ENCODE assay signal across 24 cellular contexts in the genomic region with DNA sequence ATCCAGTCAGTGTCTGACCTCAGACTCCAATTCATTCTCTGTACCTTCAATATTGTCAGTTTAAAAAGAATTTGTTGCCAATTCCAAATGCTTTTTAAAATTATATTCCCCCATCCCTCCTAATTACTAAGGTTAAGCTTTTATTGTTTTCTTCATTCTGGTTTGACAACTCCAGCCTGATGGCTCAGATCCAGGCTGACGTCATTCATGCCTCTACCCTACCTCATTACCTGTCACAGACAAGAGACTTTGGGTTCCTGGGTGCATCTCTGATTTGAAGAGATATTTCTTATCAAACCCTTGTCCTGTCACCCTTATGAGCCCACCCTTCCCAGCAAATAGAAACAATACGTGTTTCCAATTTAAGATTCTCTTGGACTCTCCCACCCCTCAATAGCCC.
DNase-seq lines count a peak whose midpoint lies in the region; ATAC-seq, FAIRE-seq and TF ChIP-seq lines count a peak whose summit lies in the region.
"Had no signal": no experiment of that assay in that cellular context is flagged by ENCODE, and none has a peak within 500 bp of the region (broad histone marks: within the 10 kb centered on the region; RNA-seq: fewer than 3 reads in every experiment).

No MANE protein-coding gene starts in this region.

- DNase-seq in HepG2 (ENCODE audit: low spot score) (no peak), right lobe of liver (no peak), MM.1S (no peak), epithelial cell of esophagus (ENCODE audit: low read depth) (peak; percentile 80), type B pancreatic cell (ENCODE audit: extremely low spot score, unreplicated experiment) (no peak), NCI-H1436 treated with DMSO at 0.1 percent for 48 hours (lab: John Stamatoyannopoulos, UW) (no peak), HFFc6 (no peak)
- DNase-seq in activated naive CD4-positive, alpha-beta T cell treated with anti-CD3 and anti-CD28 coated beads, Interleukin-2, amount 10 ng/mL, durations not matched to agents 7 days and 5 days = no peak
- DNase-seq: 8988T; ACHN; AML-193; C1 segment of cervical spinal cord; Calu3; CD4-positive, alpha-beta memory T cell; COR-L47; DMS53; DMS79 treated with DMSO at 0.1 percent for 48 hours; GF-D8; H7; HCEC 1CT had no signal

- no peak overlapping the region for H3K4me2 ChIP-seq in HepG2 (ENCODE audit: low read depth, low read length)
- H3K4me2 ChIP-seq in MM.1S (ENCODE audit: low read depth, low read length) = no peak overlapping the region
- H3K4me2 ChIP-seq: A549 had no signal

- peaks cover 13% of the 10 kb centered on the region for H3F3A ChIP-seq in MM.1S (ENCODE audit: insufficient read depth, low read length)

- H3K9ac ChIP-seq in HepG2 (ENCODE audit: insufficient read depth, low read depth, low read length) = no peak overlapping the region
- H3K9ac ChIP-seq in MM.1S (ENCODE audit: low read length) = no peak overlapping the region

- H2AFZ ChIP-seq in HepG2 (ENCODE audit: low read length) (no peak overlapping the region), MM.1S (ENCODE audit: low read length) (0 out of 2 replicates have a peak overlapping the region, but pooled peaks have one; percentile 31)

- no peaks in the 10 kb centered on the region for H3K27me3 Mint-ChIP-seq in type B pancreatic cell
- H3K27me3 Mint-ChIP-seq in activated naive CD4-positive, alpha-beta T cell treated with anti-CD3 and anti-CD28 coated beads, Interleukin-2, amount 10 ng/mL, durations not matched to agents 7 days and 5 days = no peaks in the 10 kb centered on the region
- no peaks in the 10 kb centered on the region; the same call in 1 of the 2 replicates for H3K27me3 Mint-ChIP-seq in HFFc6 (ENCODE audit: insufficient read depth)
- H3K27me3 Mint-ChIP-seq: CD4-positive, alpha-beta memory T cell had no signal

- H3K79me2 ChIP-seq in HepG2 (ENCODE audit: insufficient read depth, low read length) (no peaks in the 10 kb centered on the region), MM.1S (ENCODE audit: low read length) (no peaks in the 10 kb centered on the region)

- TF ChIP-seq POLR2A in HepG2 (IDR thresholded peaks at IDR 0.05; ENCODE audit: insufficient read depth in 1 of 2, low read depth in 2 of 2, low read length in 2 of 2) = no peak
- TF ChIP-seq POLR2A in right lobe of liver (IDR thresholded peaks at IDR 0.05) = no peak

- 2% methylated on average over 2 of the region's 2 CpGs for WGBS in HepG2 (ENCODE audit: low lambda C conversion rate)
- WGBS in right lobe of liver (ENCODE audit: insufficient coverage, low coverage, low lambda C conversion rate, missing lambda C conversion rate) = 41% methylated on average over 2 of the region's 2 CpGs

- H3K9me3 Mint-ChIP-seq in type B pancreatic cell (no peaks in the 10 kb centered on the region), HFFc6 (peaks cover 14% of the 10 kb centered on the region)
- no peaks in the 10 kb centered on the region for H3K9me3 Mint-ChIP-seq in activated naive CD4-positive, alpha-beta T cell treated with anti-CD3 and anti-CD28 coated beads, Interleukin-2, amount 10 ng/mL, durations not matched to agents 7 days and 5 days

- H3K4me1 ChIP-seq in HepG2 (ENCODE audit: insufficient read depth, low read length) = no peaks in the 10 kb centered on the region
- no peaks in the 10 kb centered on the region for H3K4me1 ChIP-seq in right lobe of liver
- H3K4me1 ChIP-seq in MM.1S (ENCODE audit: low read length) = peaks cover 31% of the 10 kb centered on the region
- H3K4me1 ChIP-seq: A549 had no signal

- POLR2A ChIA-PET in HepG2 (lab: Yijun Ruan, JAX) = no interaction called here

- H3K27ac ChIP-seq in HepG2 (ENCODE audit: extremely low read length, insufficient read depth, low read length) (no peak overlapping the region), right lobe of liver (no peak overlapping the region), MM.1S (ENCODE audit: low read length) (peak overlapping the region; percentile 86; the same call in 1 of the 2 replicates)
- H3K27ac ChIP-seq: A549 had no signal

- H3K9me3 ChIP-seq in HepG2 (ENCODE audit: low read length) (no peaks in the 10 kb centered on the region), right lobe of liver (no peaks in the 10 kb centered on the region), MM.1S (replicated peaks; ENCODE audit: insufficient read depth, low read length) (no peaks in the 10 kb centered on the region)
- H3K9me3 ChIP-seq: A549 had no signal

- no peak for TF ChIP-seq EP300 in HepG2 (IDR thresholded peaks at IDR 0.05; ENCODE audit: low read depth in 2 of 2, low read length in 2 of 2)
- TF ChIP-seq EP300 in HepG2 (CRISPR knock-in tag; IDR thresholded peaks at IDR 0.05; ENCODE audit: borderline replicate concordance) = no peak

- CTCF ChIA-PET in HepG2 (lab: Yijun Ruan, JAX; ENCODE audit: low intra/inter-chr PET ratio, low total read pairs) = no interaction called here
- CTCF ChIA-PET in activated naive CD4-positive, alpha-beta T cell treated with anti-CD3 and anti-CD28 coated beads, Interleukin-2, amount 10 ng/mL, durations not matched to agents 7 days and 5 days (lab: Charles Lee) = no interaction called here

- intact Hi-C loops in HepG2 (cut with micrococcal nuclease; ENCODE audit: unreplicated experiment) = no loop called here
- intact Hi-C loops in right lobe of liver (cut with DNase I) = no loop called here

- no TSS peak for BruUV-seq in HepG2 (replicated peaks; lab: Mats Ljungman, UMichigan)

- H3K4me1 Mint-ChIP-seq in type B pancreatic cell (ENCODE audit: unreplicated experiment) = peaks cover 25% of the 10 kb centered on the region
- peaks cover 4% of the 10 kb centered on the region for H3K4me1 Mint-ChIP-seq in activated naive CD4-positive, alpha-beta T cell treated with anti-CD3 and anti-CD28 coated beads, Interleukin-2, amount 10 ng/mL, durations not matched to agents 7 days and 5 days
- H3K4me1 Mint-ChIP-seq in HFFc6 (ENCODE audit: low read depth) = no peaks in the 10 kb centered on the region

- H3K27me3 ChIP-seq in HepG2 (ENCODE audit: control insufficient read depth in 1 of 2, insufficient read depth in 2 of 2, low read length in 2 of 2) (no peaks in the 10 kb centered on the region), right lobe of liver (no peaks in the 10 kb centered on the region), MM.1S (replicated peaks; ENCODE audit: insufficient read depth, low read length) (no peaks in the 10 kb centered on the region)

- TF ChIP-seq RAD21 in HepG2 (CRISPR knock-in tag; IDR thresholded peaks at IDR 0.05) = no peak

- H3K4me3 Mint-ChIP-seq in type B pancreatic cell (no peak overlapping the region), HFFc6 (no peak overlapping the region)
- no peak overlapping the region for H3K4me3 Mint-ChIP-seq in activated naive CD4-positive, alpha-beta T cell treated with anti-CD3 and anti-CD28 coated beads, Interleukin-2, amount 10 ng/mL, durations not matched to agents 7 days and 5 days
- H3K4me3 Mint-ChIP-seq: CD4-positive, alpha-beta memory T cell had no signal

- H3K36me3 ChIP-seq in HepG2 (replicated peaks in 1 of 2; ENCODE audit: control insufficient read depth in 1 of 2, insufficient read depth in 2 of 2, low read length in 2 of 2) (no peaks in the 10 kb centered on the region), right lobe of liver (no peaks in the 10 kb centered on the region), MM.1S (replicated peaks; ENCODE audit: insufficient read depth, low read length) (no peaks in the 10 kb centered on the region)

- H3K4me3 ChIP-seq in HepG2 (replicated peaks in 1 of 3; ENCODE audit: insufficient read depth in 1 of 3, low read depth in 2 of 3, low read length in 3 of 3) = no peak overlapping the region
- H3K4me3 ChIP-seq in right lobe of liver = no peak overlapping the region
- no peak overlapping the region for H3K4me3 ChIP-seq in MM.1S (ENCODE audit: low read length)
- H3K4me3 ChIP-seq in epithelial cell of esophagus (ENCODE audit: low read length) = no peak overlapping the region
- H3K4me3 ChIP-seq: A549 had no signal

- ATAC-seq in HepG2 = no peak
- no peak for ATAC-seq in right lobe of liver
- ATAC-seq: A549 had no signal

- no peak for FAIRE-seq in HepG2 (lab: Jason Lieb, UNC)
- FAIRE-seq: A549, GM12891, GM18507, H1 had no signal

- in situ Hi-C loops in HepG2 (cut with HindIII; ENCODE audit: extremely low pct_ligation_motif_present, low pct_unique_long_range_greater_than_20kb) = no loop called here

- no peaks in the 10 kb centered on the region for H3K9me2 ChIP-seq in MM.1S (replicated peaks; ENCODE audit: insufficient read depth, low read length)

- H3K36me3 Mint-ChIP-seq in type B pancreatic cell (no peaks in the 10 kb centered on the region), HFFc6 (ENCODE audit: low read depth) (no peaks in the 10 kb centered on the region)
- no peaks in the 10 kb centered on the region for H3K36me3 Mint-ChIP-seq in activated naive CD4-positive, alpha-beta T cell treated with anti-CD3 and anti-CD28 coated beads, Interleukin-2, amount 10 ng/mL, durations not matched to agents 7 days and 5 days
- H3K36me3 Mint-ChIP-seq: CD4-positive, alpha-beta memory T cell had no signal

- TF ChIP-seq CTCF in HepG2 (CRISPR knock-in tag; IDR thresholded peaks at IDR 0.05) (no peak), right lobe of liver (IDR thresholded peaks at IDR 0.05) (no peak), MM.1S (IDR thresholded peaks at IDR 0.05; ENCODE audit: low read length) (no peak), epithelial cell of esophagus (IDR thresholded peaks at IDR 0.05; ENCODE audit: insufficient read depth, low read depth, low read length, missing control alignments) (no peak), type B pancreatic cell (conservative IDR thresholded peaks at IDR 0.05) (no peak), HFFc6 (IDR thresholded peaks at IDR 0.05) (no peak)

- H4K20me1 ChIP-seq in HepG2 (ENCODE audit: insufficient read depth, low read length) = no peaks in the 10 kb centered on the region
- H4K20me1 ChIP-seq in MM.1S (ENCODE audit: insufficient read depth, low read length) = no peaks in the 10 kb centered on the region

- H3K27ac Mint-ChIP-seq in type B pancreatic cell (peak overlapping the region; percentile 51), HFFc6 (no peak overlapping the region)
- no peak overlapping the region for H3K27ac Mint-ChIP-seq in activated naive CD4-positive, alpha-beta T cell treated with anti-CD3 and anti-CD28 coated beads, Interleukin-2, amount 10 ng/mL, durations not matched to agents 7 days and 5 days
- H3K27ac Mint-ChIP-seq: CD4-positive, alpha-beta memory T cell had no signal

TF ChIP-seq in HepG2, 621 proteins besides CTCF, POLR2A, EP300 and RAD21 (continues in another document):
- no peak for TF ChIP-seq GPN1 (CRISPR knock-in tag; IDR thresholded peaks at IDR 0.05; ENCODE audit: borderline replicate concordance)
- TF ChIP-seq SOX13 (IDR thresholded peaks at IDR 0.05) = no peak
- TF ChIP-seq SOX13 (CRISPR knock-in tag; conservative IDR thresholded peaks at IDR 0.05 in 1 of 2, IDR thresholded peaks at IDR 0.05 in 1 of 2) = no peak
- TF ChIP-seq ZNF792 (CRISPR knock-in tag; IDR thresholded peaks at IDR 0.05) = no peak
- no peak for TF ChIP-seq ZNF329 (CRISPR knock-in tag; IDR thresholded peaks at IDR 0.05; ENCODE audit: low read depth)
